20 cellular contexts compared by ENCODE assay signal in genomic region chr4:19776929-19777328, GRCh38.
DNase-seq lines count a peak whose midpoint lies in the region; ATAC-seq and TF ChIP-seq lines count a peak whose summit lies in the region.
"Had no signal": no experiment of that assay in that cellular context is flagged by ENCODE, and none has a peak within 500 bp of the region (broad histone marks: within the 10 kb centered on the region; RNA-seq: fewer than 3 reads in every experiment).

No MANE protein-coding gene starts in this region.

- H3K79me2 ChIP-seq in GM23248 (ENCODE audit: insufficient read depth): no peaks in the 10 kb centered on the region

- 0 out of 2 replicates have a peak overlapping the region, but pooled peaks have one; percentile 14 for H3K9ac ChIP-seq in GM23248

- H3K9me3 ChIP-seq in GM23248 (ENCODE audit: low read depth): no peaks in the 10 kb centered on the region
- H3K9me3 ChIP-seq: gastroesophageal sphincter, Peyer's patch, thyroid gland had no signal

- peaks cover 45% of the 10 kb centered on the region for H3K4me1 Mint-ChIP-seq in osteocyte (ENCODE audit: unreplicated experiment)
- H3K4me1 Mint-ChIP-seq: activated naive CD8-positive, alpha-beta T cell treated with anti-CD3 and anti-CD28 coated beads, Interleukin-2, amount 10 ng/mL, durations not matched to agents 7 days and 5 days; naive thymus-derived CD8-positive, alpha-beta T cell; stimulated activated memory B cell treated with anti-CD40 and anti-IgM and Interleukin-4, amounts not matched to agents 10 μg/mL and 1 μg/mL and 100 μg/mL, for 72 hours had no signal

- no peaks in the 10 kb centered on the region for H3K27me3 Mint-ChIP-seq in osteocyte (ENCODE audit: unreplicated experiment)
- H3K27me3 Mint-ChIP-seq: activated CD4-positive, alpha-beta memory T cell treated with anti-CD3 and anti-CD28 coated beads for 36 hours; activated naive CD8-positive, alpha-beta T cell treated with anti-CD3 and anti-CD28 coated beads, Interleukin-2, amount 10 ng/mL, durations not matched to agents 7 days and 5 days; naive thymus-derived CD8-positive, alpha-beta T cell; progenitor cell of endocrine pancreas; stimulated activated memory B cell treated with anti-CD40 and anti-IgM and Interleukin-4, amounts not matched to agents 10 μg/mL and 1 μg/mL and 100 μg/mL, for 72 hours had no signal

- in situ Hi-C loops in GM23248 (cut with MboI): no loop called here

- H3K4me1 ChIP-seq in GM23248 (ENCODE audit: insufficient read depth): peaks cover 22% of the 10 kb centered on the region
- H3K4me1 ChIP-seq: Peyer's patch had no signal

- peak overlapping the region; percentile 49 for H3K4me3 ChIP-seq in GM23248
- H3K4me3 ChIP-seq in choroid plexus epithelial cell (ENCODE audit: low read depth, low read length): no peak overlapping the region
- H3K4me3 ChIP-seq: gastroesophageal sphincter, Peyer's patch, thyroid gland had no signal

- no peak for ATAC-seq in GM19452 (IDR thresholded peaks at IDR 0.05; ENCODE audit: unreplicated experiment)
- no peak for ATAC-seq in GM18861 (IDR thresholded peaks at IDR 0.05; ENCODE audit: unreplicated experiment)
- ATAC-seq: gastroesophageal sphincter; naive thymus-derived CD8-positive, alpha-beta T cell; stimulated activated memory B cell treated with anti-CD40 and anti-IgM and Interleukin-4, amounts not matched to agents 10 μg/mL and 1 μg/mL and 100 μg/mL, for 72 hours had no signal

- peaks cover 4% of the 10 kb centered on the region; the same call in 1 of the 2 replicates for H3F3A ChIP-seq in GM23248 (ENCODE audit: insufficient read depth)

- H3K4me3 Mint-ChIP-seq in osteocyte (ENCODE audit: unreplicated experiment): peak overlapping the region; percentile 50
- H3K4me3 Mint-ChIP-seq: activated CD4-positive, alpha-beta memory T cell treated with anti-CD3 and anti-CD28 coated beads for 36 hours; activated naive CD8-positive, alpha-beta T cell treated with anti-CD3 and anti-CD28 coated beads, Interleukin-2, amount 10 ng/mL, durations not matched to agents 7 days and 5 days; naive thymus-derived CD8-positive, alpha-beta T cell; stimulated activated memory B cell treated with anti-CD40 and anti-IgM and Interleukin-4, amounts not matched to agents 10 μg/mL and 1 μg/mL and 100 μg/mL, for 72 hours had no signal

- no peaks in the 10 kb centered on the region for H3K36me3 Mint-ChIP-seq in osteocyte (ENCODE audit: unreplicated experiment)
- H3K36me3 Mint-ChIP-seq: activated CD4-positive, alpha-beta memory T cell treated with anti-CD3 and anti-CD28 coated beads for 36 hours; activated naive CD8-positive, alpha-beta T cell treated with anti-CD3 and anti-CD28 coated beads, Interleukin-2, amount 10 ng/mL, durations not matched to agents 7 days and 5 days; naive thymus-derived CD8-positive, alpha-beta T cell; stimulated activated memory B cell treated with anti-CD40 and anti-IgM and Interleukin-4, amounts not matched to agents 10 μg/mL and 1 μg/mL and 100 μg/mL, for 72 hours had no signal

- no peaks in the 10 kb centered on the region for H3K9me2 ChIP-seq in GM23248 (ENCODE audit: insufficient read depth)

- peak overlapping the region; percentile 63 for H2AFZ ChIP-seq in GM23248

- no peaks in the 10 kb centered on the region for H3K9me3 Mint-ChIP-seq in osteocyte (ENCODE audit: unreplicated experiment)

- TF ChIP-seq CTCF in choroid plexus epithelial cell (conservative IDR thresholded peaks at IDR 0.05; ENCODE audit: low read depth, low read length) (no peak), osteocyte (IDR thresholded peaks at IDR 0.05) (no peak)

- peak; percentile 39 for DNase-seq in GM23248
- DNase-seq in OCI-M1 (lab: John Stamatoyannopoulos, UW): peak; percentile 31
- peak; percentile 53 for DNase-seq in choroid plexus epithelial cell (ENCODE audit: low read depth)
- no peak for DNase-seq in osteocyte (ENCODE audit: extremely low spot score, unreplicated experiment)
- no peak for DNase-seq in activated CD4-positive, alpha-beta T cell treated with anti-CD3 and anti-CD28 coated beads, Interleukin-2, amount 50 U/mL, for 48 hours
- DNase-seq: activated CD4-positive, alpha-beta memory T cell treated with anti-CD3 and anti-CD28 coated beads for 36 hours; activated naive CD8-positive, alpha-beta T cell treated with anti-CD3 and anti-CD28 coated beads, Interleukin-2, amount 10 ng/mL, durations not matched to agents 7 days and 5 days; activated T-cell treated with anti-CD3 and anti-CD28 coated beads, Interleukin-2, amount 50 U/mL, for 48 hours; C1 segment of cervical spinal cord; MM.1S; naive thymus-derived CD8-positive, alpha-beta T cell; NCI-H2081; NCI-H526 treated with DMSO at 0.1 percent for 48 hours; Peyer's patch had no signal

- no peaks in the 10 kb centered on the region for H3K27me3 ChIP-seq in GM23248 (replicated peaks; ENCODE audit: insufficient read depth)
- H3K27me3 ChIP-seq: gastroesophageal sphincter, Peyer's patch, thyroid gland had no signal

- H3K36me3 ChIP-seq in GM23248 (ENCODE audit: low read depth): no peaks in the 10 kb centered on the region
- H3K36me3 ChIP-seq: gastroesophageal sphincter, Peyer's patch, thyroid gland had no signal

- peak overlapping the region; percentile 81 for H3K4me2 ChIP-seq in GM23248 (ENCODE audit: unreplicated experiment)

- H3K27ac Mint-ChIP-seq in osteocyte (ENCODE audit: unreplicated experiment): peak overlapping the region; percentile 83
- H3K27ac Mint-ChIP-seq: activated CD4-positive, alpha-beta memory T cell treated with anti-CD3 and anti-CD28 coated beads for 36 hours; activated naive CD8-positive, alpha-beta T cell treated with anti-CD3 and anti-CD28 coated beads, Interleukin-2, amount 10 ng/mL, durations not matched to agents 7 days and 5 days; naive thymus-derived CD8-positive, alpha-beta T cell; progenitor cell of endocrine pancreas; stimulated activated memory B cell treated with anti-CD40 and anti-IgM and Interleukin-4, amounts not matched to agents 10 μg/mL and 1 μg/mL and 100 μg/mL, for 72 hours had no signal

- peak overlapping the region; percentile 50 for H3K27ac ChIP-seq in GM23248
- H3K27ac ChIP-seq: Peyer's patch had no signal

- H4K20me1 ChIP-seq in GM23248 (ENCODE audit: insufficient read depth): no peaks in the 10 kb centered on the region

Comparison
In these comparisons a context has a peak if more than half of its experiments do, and no peak if none do; other contexts are left out.
1. DNase-seq: peak in GM23248 (single experiment), OCI-M1 (single experiment) and choroid plexus epithelial cell (single experiment); none in osteocyte (single experiment) and activated CD4-positive, alpha-beta T cell treated with anti-CD3 and anti-CD28 coated beads, Interleukin-2, amount 50 U/mL, for 48 hours (0 of 2).